ENCODE assay signal across 11 cellular contexts in the genomic region with DNA sequence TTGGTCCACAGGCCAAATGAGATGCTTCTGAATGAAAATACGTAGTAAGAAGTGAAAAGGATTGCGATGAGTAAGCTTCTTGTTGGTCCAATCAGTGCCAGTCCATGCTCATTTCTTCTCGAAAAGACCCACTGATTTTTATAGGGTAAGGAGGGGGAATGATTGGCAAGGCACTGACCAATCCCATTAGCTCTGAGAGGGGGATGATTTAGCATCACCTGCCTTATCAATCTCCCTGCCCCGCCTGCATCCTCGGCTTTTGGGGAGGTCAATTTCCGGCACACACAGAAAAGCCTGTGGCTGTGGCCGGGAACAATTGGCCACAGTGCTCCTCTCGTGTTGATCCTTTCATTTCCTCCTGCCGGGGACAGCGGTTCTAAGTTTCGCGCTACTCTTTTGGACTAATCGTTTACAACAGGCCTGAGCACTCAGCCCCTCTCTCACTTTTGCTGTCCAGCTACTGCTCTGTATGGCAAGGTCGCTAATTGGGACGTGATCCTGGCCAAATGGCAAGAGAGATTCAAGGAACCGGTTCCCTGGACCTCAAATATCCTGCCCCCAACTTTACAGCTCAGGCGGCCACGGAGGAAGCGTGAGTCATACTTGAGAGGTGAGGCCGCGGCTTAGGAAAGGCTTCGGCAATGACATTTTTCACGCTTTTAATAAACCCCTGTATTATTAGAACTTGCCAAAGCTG. TPM values are rescaled to one million over a fixed set of nuclear protein-coding genes. Genes with fewer than 3 reads are reported as not detected.
DNase-seq lines count a peak whose midpoint lies in the region; ATAC-seq and TF ChIP-seq lines count a peak whose summit lies in the region.
"Had no signal": no experiment of that assay in that cellular context is flagged by ENCODE, and none has a peak within 500 bp of the region (broad histone marks: within the 10 kb centered on the region; RNA-seq: fewer than 3 reads in every experiment).

No MANE protein-coding gene starts in this region.

- no peak overlapping the region for H2AK9ac ChIP-seq in IMR-90 (replicated peaks; ENCODE audit: low read depth, low read length, poor library complexity)

- no peak overlapping the region for H4K91ac ChIP-seq in IMR-90 (ENCODE audit: insufficient read depth, low read depth, low read length)

- no peak overlapping the region for H2BK20ac ChIP-seq in IMR-90 (ENCODE audit: low read depth, low read length)

- intact Hi-C loops in IMR-90 (cut with micrococcal nuclease): no loop called here

- peaks cover 11% of the 10 kb centered on the region for H3K27me3 Mint-ChIP-seq in activated naive CD8-positive, alpha-beta T cell treated with anti-CD3 and anti-CD28 coated beads, Interleukin-2, amount 10 ng/mL, durations not matched to agents 7 days and 5 days

- no peak overlapping the region for H2BK15ac ChIP-seq in IMR-90 (ENCODE audit: low read depth, low read length)

- H3K18ac ChIP-seq in IMR-90 (ENCODE audit: low read depth, low read length): no peak overlapping the region

- H3K14ac ChIP-seq in IMR-90 (replicated peaks; ENCODE audit: low read depth, low read length): no peak overlapping the region

- H3K4me3 Mint-ChIP-seq in activated naive CD8-positive, alpha-beta T cell treated with anti-CD3 and anti-CD28 coated beads, Interleukin-2, amount 10 ng/mL, durations not matched to agents 7 days and 5 days: peak overlapping the region; percentile 52

- H2BK120ac ChIP-seq in IMR-90 (ENCODE audit: low read depth, low read length): no peak overlapping the region

- H3K36me3 ChIP-seq in IMR-90 (ENCODE audit: control insufficient read depth, insufficient read depth, low read length): no peaks in the 10 kb centered on the region
- H3K36me3 ChIP-seq: ovary had no signal

- dilution Hi-C loops in IMR-90 (cut with HindIII; ENCODE audit: low sequenced_read_pairs, unreplicated experiment): no loop called here

- ATAC-seq in IMR-90 (ENCODE audit: low read depth): no peak
- ATAC-seq in activated naive CD8-positive, alpha-beta T cell treated with anti-CD3 and anti-CD28 coated beads, Interleukin-2, amount 10 ng/mL, durations not matched to agents 7 days and 5 days (ENCODE audit: low read depth): no peak
- ATAC-seq in GM21447 (IDR thresholded peaks at IDR 0.05; ENCODE audit: unreplicated experiment): no peak

- H3K79me1 ChIP-seq in IMR-90 (ENCODE audit: low read depth in 1 of 2, low read length in 2 of 2): no peaks in the 10 kb centered on the region

- no peak overlapping the region for H4K5ac ChIP-seq in IMR-90 (ENCODE audit: low read depth, low read length)

- H3K4me3 ChIP-seq in IMR-90 (ENCODE audit: insufficient read depth, low read depth, low read length): no peak overlapping the region
- H3K4me3 ChIP-seq: ovary had no signal

- no peak overlapping the region for H3K9ac ChIP-seq in IMR-90 (ENCODE audit: low read depth, low read length)
- H3K9ac ChIP-seq: SK-N-SH had no signal

- BruUV-seq in IMR-90 (replicated peaks; lab: Mats Ljungman, UMichigan): no TSS peak

- no peaks in the 10 kb centered on the region for H3K27me3 ChIP-seq in IMR-90 (ENCODE audit: control insufficient read depth, insufficient read depth, low read length)
- H3K27me3 ChIP-seq: ovary had no signal

- peaks cover 11% of the 10 kb centered on the region for H3K4me1 ChIP-seq in IMR-90 (ENCODE audit: control insufficient read depth, insufficient read depth, low read length)

- 0 out of 2 replicates have a peak overlapping the region, but pooled peaks have one; percentile 36 for H2AK5ac ChIP-seq in IMR-90 (ENCODE audit: low read depth, low read length)

- H3K56ac ChIP-seq in IMR-90 (ENCODE audit: extremely low read depth, insufficient read depth, low read length): no peak overlapping the region

- in situ Hi-C loops in IMR-90 (cut with MboI; ENCODE audit: low sequenced_read_pairs): no loop called here

- H3K4me2 ChIP-seq in IMR-90 (ENCODE audit: low read depth, low read length): no peak overlapping the region
- H3K4me2 ChIP-seq: SK-N-SH had no signal

- peaks cover 3% of the 10 kb centered on the region for H3K4me1 Mint-ChIP-seq in activated naive CD8-positive, alpha-beta T cell treated with anti-CD3 and anti-CD28 coated beads, Interleukin-2, amount 10 ng/mL, durations not matched to agents 7 days and 5 days

- no peak overlapping the region for H3K4ac ChIP-seq in IMR-90 (ENCODE audit: low read depth, low read length)

- no peaks in the 10 kb centered on the region for H3K9me3 ChIP-seq in IMR-90 (ENCODE audit: control insufficient read depth, insufficient read depth, low read length)
- H3K9me3 ChIP-seq: ovary, SK-N-SH had no signal

- H2AFZ ChIP-seq in IMR-90 (replicated peaks; ENCODE audit: low read length, poor library complexity): no peak overlapping the region

- no peak for TF ChIP-seq POLR2A in IMR-90 (IDR thresholded peaks at IDR 0.05; ENCODE audit: low read depth, low read length)

- no peaks in the 10 kb centered on the region for H3K36me3 Mint-ChIP-seq in activated naive CD8-positive, alpha-beta T cell treated with anti-CD3 and anti-CD28 coated beads, Interleukin-2, amount 10 ng/mL, durations not matched to agents 7 days and 5 days

- no peak for TF ChIP-seq CTCF in IMR-90 (conservative IDR thresholded peaks at IDR 0.05; ENCODE audit: low read depth, low read length)

- DNase-seq in ELF-1 (ENCODE audit: low read depth, low spot score) (peak; percentile 27), IMR-90 (peak; percentile 33), myocyte (ENCODE audit: low read depth) (peak; percentile 89), CD1c-positive myeloid dendritic cell (ENCODE audit: extremely low spot score) (no peak), DMS79 (lab: John Stamatoyannopoulos, UW) (no peak), SIG-M5 treated with dmso at 0.1 percent for 504 hours (lab: John Stamatoyannopoulos, UW; ENCODE audit: unreplicated experiment) (no peak)
- DNase-seq in activated naive CD8-positive, alpha-beta T cell treated with anti-CD3 and anti-CD28 coated beads, Interleukin-2, amount 10 ng/mL, durations not matched to agents 7 days and 5 days: no peak
- DNase-seq: activated gamma-delta T cell, ovary, SK-N-SH had no signal

- H2BK5ac ChIP-seq in IMR-90 (ENCODE audit: low read depth, low read length, poor library complexity, severe bottlenecking): no peak overlapping the region

- H3K27ac ChIP-seq in IMR-90 (ENCODE audit: insufficient read depth, low read length): no peak overlapping the region
- H3K27ac ChIP-seq: ovary had no signal

- H3K27ac Mint-ChIP-seq in activated naive CD8-positive, alpha-beta T cell treated with anti-CD3 and anti-CD28 coated beads, Interleukin-2, amount 10 ng/mL, durations not matched to agents 7 days and 5 days: no peak overlapping the region

- POLR2A ChIA-PET in IMR-90 (lab: Charles Lee; ENCODE audit: unreplicated experiment): no interaction called here
- POLR2A ChIA-PET in activated naive CD8-positive, alpha-beta T cell treated with anti-CD3 and anti-CD28 coated beads, Interleukin-2, amount 10 ng/mL, durations not matched to agents 7 days and 5 days (lab: Charles Lee): no interaction called here

- H3K9me1 ChIP-seq in IMR-90 (ENCODE audit: insufficient read depth, low read length): peaks cover 7% of the 10 kb centered on the region; the same call in 1 of the 2 replicates

- no peak for TF ChIP-seq RAD21 in IMR-90 (IDR thresholded peaks at IDR 0.05; ENCODE audit: low read length)

- WGBS in IMR-90 (ENCODE audit: extremely low coverage in 2 of 2, insufficient read length in 1 of 2), 2 experiments: 91% methylated on average over 14 of the region's 23 CpGs; no CpG with 5 or more reads in 1 of the 2 experiments

- H3K9me3 Mint-ChIP-seq in activated naive CD8-positive, alpha-beta T cell treated with anti-CD3 and anti-CD28 coated beads, Interleukin-2, amount 10 ng/mL, durations not matched to agents 7 days and 5 days: no peaks in the 10 kb centered on the region

- H3K23ac ChIP-seq in IMR-90 (ENCODE audit: low read depth, low read length): no peak overlapping the region

- H4K8ac ChIP-seq in IMR-90 (ENCODE audit: low read depth in 2 of 2, low read length in 2 of 2): no peak overlapping the region

- no peaks in the 10 kb centered on the region for H4K20me1 ChIP-seq in IMR-90 (ENCODE audit: insufficient read depth, low read length)

- CTCF ChIA-PET in IMR-90 (lab: Yijun Ruan, JAX): no interaction called here

TF ChIP-seq in IMR-90, 13 proteins besides CTCF, POLR2A, EP300 and RAD21:
- TF ChIP-seq MAFK (IDR thresholded peaks at IDR 0.05; ENCODE audit: low read depth, low read length) (no peak), NFE2L2 (IDR thresholded peaks at IDR 0.05; ENCODE audit: low read depth, low read length) (no peak), FOS (IDR thresholded peaks at IDR 0.05; ENCODE audit: low read depth, low read length) (no peak), CEBPB (IDR thresholded peaks at IDR 0.05; ENCODE audit: low read depth, low read length) (no peak), BHLHE40 (IDR thresholded peaks at IDR 0.05; ENCODE audit: low read depth, low read length) (no peak)
- TF ChIP-seq, protein P1, sequence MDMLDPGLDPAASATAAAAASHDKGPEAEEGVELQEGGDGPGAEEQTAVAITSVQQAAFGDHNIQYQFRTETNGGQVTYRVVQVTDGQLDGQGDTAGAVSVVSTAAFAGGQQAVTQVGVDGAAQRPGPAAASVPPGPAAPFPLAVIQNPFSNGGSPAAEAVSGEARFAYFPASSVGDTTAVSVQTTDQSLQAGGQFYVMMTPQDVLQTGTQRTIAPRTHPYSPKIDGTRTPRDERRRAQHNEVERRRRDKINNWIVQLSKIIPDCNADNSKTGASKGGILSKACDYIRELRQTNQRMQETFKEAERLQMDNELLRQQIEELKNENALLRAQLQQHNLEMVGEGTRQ (IDR thresholded peaks at IDR 0.05; ENCODE audit: low read depth, low read length): no peak
TF ChIP-seq in IMR-90: peak in this region for 0.

RNA-seq across cellular contexts. Expression of a gene that starts 43.1 kb away (rescaled TPM):
- total RNA-seq in IMR-90 (2012; rRNA removed) (0.28 TPM in 1 of 2 replicates, not detected in the other), myocyte (0.35 and 0.78 TPM in 2 replicates)
- polyA plus RNA-seq in IMR-90 (2012; rRNA removed): 0.05 TPM in 1 of 2 replicates, not detected in the other
- polyA plus RNA-seq in IMR-90 (2012; cell fraction: cytosol; rRNA removed): 0.04 TPM in 1 of 2 replicates, not detected in the other
- 0.12 and 0.23 TPM in 2 replicates for polyA plus RNA-seq in IMR-90 (2012; cell fraction: nucleus; rRNA removed; ENCODE audit: low replicate concordance)
- total RNA-seq in activated naive CD8-positive, alpha-beta T cell treated with anti-CD3 and anti-CD28 coated beads, Interleukin-2, amount 10 ng/mL, durations not matched to agents 7 days and 5 days: not detected
- 0.04 TPM for polyA plus RNA-seq in myocyte (2012)
- polyA plus RNA-seq: ovary had no signal

Comparison
In these comparisons a context has a peak if more than half of its experiments do, and no peak if none do; other contexts are left out.
1. DNase-seq: peak in ELF-1 (single experiment), IMR-90 (single experiment) and myocyte (single experiment); none in activated naive CD8-positive, alpha-beta T cell treated with anti-CD3 and anti-CD28 coated beads, Interleukin-2, amount 10 ng/mL, durations not matched to agents 7 days and 5 days (single experiment), CD1c-positive myeloid dendritic cell (single experiment), DMS79 (single experiment) and SIG-M5 treated with dmso at 0.1 percent for 504 hours (single experiment).